15 cellular contexts compared by ENCODE assay signal in genomic region chr3:69357196-69357595, GRCh38. TPM values are rescaled to one million over a fixed set of nuclear protein-coding genes. Genes with fewer than 3 reads are reported as not detected.
A peak's percentile ranks its signal among the peaks of the same experiment; 100 is the strongest.
DNase-seq lines count a peak whose midpoint lies in the region; ATAC-seq, FAIRE-seq and TF ChIP-seq lines count a peak whose summit lies in the region.
"Had no signal": no experiment of that assay in that cellular context is flagged by ENCODE, and none has a peak within 500 bp of the region (broad histone marks: within the 10 kb centered on the region; RNA-seq: fewer than 3 reads in every experiment).

No MANE protein-coding gene starts in this region.

- intact Hi-C loops in MCF 10A (cut with micrococcal nuclease) = no loop called here
- intact Hi-C loops in breast epithelium (cut with DNase I; ENCODE audit: low total_unique reads) = no loop called here
- intact Hi-C loops in activated CD8-positive, alpha-beta T cell treated with anti-CD3 and anti-CD28 coated beads for 36 hours (cut with micrococcal nuclease) = no loop called here

- no peak overlapping the region for H2AFZ ChIP-seq in keratinocyte (ENCODE audit: control insufficient read depth, low read length)

- no peaks in the 10 kb centered on the region for H3K27me3 Mint-ChIP-seq in MCF 10A (ENCODE audit: insufficient read depth, unreplicated experiment)
- peaks cover 17% of the 10 kb centered on the region for H3K27me3 Mint-ChIP-seq in activated CD8-positive, alpha-beta T cell treated with anti-CD3 and anti-CD28 coated beads for 36 hours

- H3K4me2 ChIP-seq in keratinocyte (ENCODE audit: control insufficient read depth, extremely low read depth, insufficient read depth, low read depth, low read length) = peak overlapping the region; percentile 37

- H3K4me3 ChIP-seq in breast epithelium (no peak overlapping the region), bronchial epithelial cell (ENCODE audit: low read depth, low read length) (no peak overlapping the region), keratinocyte (ENCODE audit: control insufficient read depth in 2 of 3, extremely low read depth in 1 of 3, insufficient read depth in 2 of 3, low read depth in 1 of 3, low read length in 3 of 3) (no peak overlapping the region), BE2C (ENCODE audit: low read depth, low read length) (no peak overlapping the region)

- POLR2A ChIA-PET in MCF 10A (lab: Yijun Ruan, JAX) = interaction anchor here (0.7 to 1.8 kb wide), 5 partner anchors 11 to 157 kb away, joined by 3 to 11 read pairs (median 4); no protein-coding TSS in a partner anchor
- POLR2A ChIA-PET in activated CD8-positive, alpha-beta T cell treated with anti-CD3 and anti-CD28 coated beads for 36 hours (lab: Charles Lee) = no interaction called here

- H3K27me3 ChIP-seq in breast epithelium = no peaks in the 10 kb centered on the region
- no peaks in the 10 kb centered on the region for H3K27me3 ChIP-seq in bronchial epithelial cell (ENCODE audit: control insufficient read depth, insufficient read depth, low read length)
- H3K27me3 ChIP-seq in keratinocyte (ENCODE audit: control insufficient read depth, extremely low read depth, insufficient read depth, low read length) = no peaks in the 10 kb centered on the region
- no peaks in the 10 kb centered on the region for H3K27me3 ChIP-seq in BE2C

- H3K36me3 Mint-ChIP-seq in MCF 10A (ENCODE audit: insufficient read depth, unreplicated experiment) = peaks cover 22% of the 10 kb centered on the region
- no peaks in the 10 kb centered on the region for H3K36me3 Mint-ChIP-seq in activated CD8-positive, alpha-beta T cell treated with anti-CD3 and anti-CD28 coated beads for 36 hours (ENCODE audit: low read depth)

- peaks cover 41% of the 10 kb centered on the region for H3K79me2 ChIP-seq in keratinocyte (ENCODE audit: control insufficient read depth, insufficient read depth, low read length)

- DNase-seq in MCF 10A (ENCODE audit: unreplicated experiment) (peak; percentile 63), breast epithelium (ENCODE audit: low spot score in 2 of 2) (no peak), bronchial epithelial cell (ENCODE audit: low read depth) (peak; percentile 58), keratinocyte (ENCODE audit: low read depth, low spot score) (no peak), RKO (ENCODE audit: low spot score) (no peak), BE2C (no peak)
- no peak for DNase-seq in activated CD8-positive, alpha-beta T cell treated with anti-CD3 and anti-CD28 coated beads for 36 hours
- DNase-seq: DMS79, KG1, MM.1S, NCI-H187 treated with DMSO at 0.1 percent for 48 hours, NCI-H524, SW 1271 had no signal

- H3K27ac ChIP-seq in breast epithelium (no peak overlapping the region), keratinocyte (ENCODE audit: control insufficient read depth, insufficient read depth, low read length) (peak overlapping the region; percentile 13)

- FAIRE-seq in bronchial epithelial cell (lab: Jason Lieb, UNC) = no peak
- peak; percentile 9 for FAIRE-seq in keratinocyte (lab: Jason Lieb, UNC)
- FAIRE-seq: H1 had no signal

- no peaks in the 10 kb centered on the region for H3K9me1 ChIP-seq in keratinocyte (ENCODE audit: control insufficient read depth, extremely low read depth, insufficient read depth, low read length)

- no peaks in the 10 kb centered on the region for H4K20me1 ChIP-seq in keratinocyte (ENCODE audit: control insufficient read depth, extremely low read depth, insufficient read depth, low read length)

- H3K27ac Mint-ChIP-seq in MCF 10A (ENCODE audit: low read depth, unreplicated experiment) = peak overlapping the region; percentile 44
- H3K27ac Mint-ChIP-seq in activated CD8-positive, alpha-beta T cell treated with anti-CD3 and anti-CD28 coated beads for 36 hours = no peak overlapping the region

- no TSS peak for BruUV-seq in MCF 10A (replicated peaks; lab: Mats Ljungman, UMichigan)

- no peaks in the 10 kb centered on the region for H3K36me3 ChIP-seq in breast epithelium
- H3K36me3 ChIP-seq in bronchial epithelial cell (ENCODE audit: control insufficient read depth, insufficient read depth, low read length) = no peaks in the 10 kb centered on the region
- H3K36me3 ChIP-seq in keratinocyte (ENCODE audit: control insufficient read depth in 2 of 2, extremely low read depth in 1 of 2, insufficient read depth in 2 of 2, low read length in 2 of 2) = peaks cover 0 to 3% of the 10 kb centered on the region in 2 experiments
- no peaks in the 10 kb centered on the region for H3K36me3 ChIP-seq in BE2C

- TF ChIP-seq CTCF in MCF 10A (IDR thresholded peaks at IDR 0.05; ENCODE audit: unreplicated experiment) = no peak
- no peak for TF ChIP-seq CTCF in breast epithelium (IDR thresholded peaks at IDR 0.05)
- no peak for TF ChIP-seq CTCF in bronchial epithelial cell (IDR thresholded peaks at IDR 0.05; ENCODE audit: insufficient read depth, low read length, severe bottlenecking)
- TF ChIP-seq CTCF in keratinocyte (optimal IDR thresholded peaks at IDR 0.05 in 1 of 3, IDR thresholded peaks at IDR 0.05 in 1 of 3, conservative IDR thresholded peaks at IDR 0.05 in 1 of 3; ENCODE audit: extremely low read depth in 1 of 3, insufficient read depth in 2 of 3, low read length in 3 of 3) = no peak
- no peak for TF ChIP-seq CTCF in BE2C (IDR thresholded peaks at IDR 0.05; ENCODE audit: low read depth, low read length)
- TF ChIP-seq CTCF in activated CD8-positive, alpha-beta T cell treated with anti-CD3 and anti-CD28 coated beads for 36 hours (IDR thresholded peaks at IDR 0.05) = no peak

- H3K9me3 ChIP-seq in breast epithelium (no peaks in the 10 kb centered on the region), keratinocyte (ENCODE audit: control insufficient read depth, low read depth, low read length) (no peaks in the 10 kb centered on the region), BE2C (no peaks in the 10 kb centered on the region)

- CTCF ChIA-PET in MCF 10A (lab: Yijun Ruan, JAX) = interaction anchor here (0.6 to 1.3 kb wide), 7 partner anchors 15 to 196 kb away, joined by 3 to 5 read pairs (median 3); no protein-coding TSS in a partner anchor
- CTCF ChIA-PET in activated CD8-positive, alpha-beta T cell treated with anti-CD3 and anti-CD28 coated beads for 36 hours (lab: Charles Lee) = interaction anchor here (1.2 to 1.3 kb wide), 2 partner anchors 17 to 30 kb away, joined by 3 read pairs; no protein-coding TSS in a partner anchor

- dilution Hi-C loops in keratinocyte (cut with MboI; ENCODE audit: extremely low pct_ligation_motif_present, low sequenced_read_pairs) = no loop called here

- no peak for TF ChIP-seq POLR2A in breast epithelium (IDR thresholded peaks at IDR 0.05)

- no peak overlapping the region for H3K9ac ChIP-seq in keratinocyte (ENCODE audit: control insufficient read depth, extremely low read depth, insufficient read depth, low read length)

- H3K4me1 ChIP-seq in breast epithelium (no peaks in the 10 kb centered on the region), keratinocyte (ENCODE audit: control insufficient read depth, extremely low read depth, insufficient read depth, low read length) (peaks cover 20% of the 10 kb centered on the region), BE2C (peaks cover 19% of the 10 kb centered on the region)

- no peaks in the 10 kb centered on the region for H3K9me3 Mint-ChIP-seq in MCF 10A (ENCODE audit: unreplicated experiment)
- no peaks in the 10 kb centered on the region for H3K9me3 Mint-ChIP-seq in activated CD8-positive, alpha-beta T cell treated with anti-CD3 and anti-CD28 coated beads for 36 hours

- peaks cover 37% of the 10 kb centered on the region for H3K4me1 Mint-ChIP-seq in MCF 10A (ENCODE audit: insufficient read depth, unreplicated experiment)
- H3K4me1 Mint-ChIP-seq in activated CD8-positive, alpha-beta T cell treated with anti-CD3 and anti-CD28 coated beads for 36 hours (ENCODE audit: low read depth) = peaks cover 15% of the 10 kb centered on the region

- ATAC-seq in HG03469 (IDR thresholded peaks at IDR 0.05; ENCODE audit: unreplicated experiment) = no peak
- no peak for ATAC-seq in activated CD8-positive, alpha-beta T cell treated with anti-CD3 and anti-CD28 coated beads for 36 hours

- H3K4me3 Mint-ChIP-seq in MCF 10A (ENCODE audit: unreplicated experiment) = peak overlapping the region; percentile 34
- no peak overlapping the region for H3K4me3 Mint-ChIP-seq in activated CD8-positive, alpha-beta T cell treated with anti-CD3 and anti-CD28 coated beads for 36 hours

RNA-seq across cellular contexts. Expression of gene FRMD4B, which starts 28.7 kb away (rescaled TPM):
- total RNA-seq in MCF 10A (2022) (39.0 and 51.9 TPM in 2 replicates), breast epithelium (10 to 100 TPM; 31.1 to 49.5 (median 35.0) TPM), bronchial epithelial cell (31.3 and 61.3 TPM in 2 replicates)
- polyA plus RNA-seq in keratinocyte = 34.7 to 48.3 TPM (median 48.0 TPM) in 3 replicates
- 27.1 TPM for polyA plus RNA-seq in keratinocyte (2011; ENCODE audit: low read depth)
- 24.3 and 38.0 TPM in 2 replicates for polyA plus RNA-seq in keratinocyte (2011; cell fraction: cytosol; rRNA removed)
- polyA plus RNA-seq in keratinocyte (2011; cell fraction: nucleus; rRNA removed) = 57.8 and 61.8 TPM in 2 replicates
- 34.0 and 37.6 TPM in 2 replicates for polyA plus RNA-seq in keratinocyte (2012; ENCODE audit: low replicate concordance)
- 49.1 to 82.5 TPM (median 65.5 TPM) in 3 replicates for polyA minus RNA-seq in keratinocyte
- polyA minus RNA-seq in keratinocyte (2011; cell fraction: cytosol; rRNA and poly(A)+ RNA removed) = 30.9 TPM
- polyA minus RNA-seq in keratinocyte (2011; cell fraction: nucleus; rRNA and poly(A)+ RNA removed) = 75.4 and 151 TPM in 2 replicates
- polyA plus RNA-seq in BE2C (2012; ENCODE audit: insufficient read depth, insufficient read length, low read depth) = 8.0 TPM
- 10 to 100 TPM; 11.7 to 11.8 TPM for total RNA-seq in activated CD8-positive, alpha-beta T cell treated with anti-CD3 and anti-CD28 coated beads for 36 hours

Comparison
In these comparisons a context has a peak if more than half of its experiments do, and no peak if none do; other contexts are left out.
1. DNase-seq: peak in MCF 10A (single experiment) and bronchial epithelial cell (single experiment); none in breast epithelium (0 of 2), keratinocyte (single experiment), RKO (single experiment), BE2C (single experiment) and activated CD8-positive, alpha-beta T cell treated with anti-CD3 and anti-CD28 coated beads for 36 hours (single experiment).